In genomic region chr19:49443366-49444099, GRCh38 we compare ENCODE assay signal across 8 cellular contexts. TPM values are rescaled to one million over a fixed set of nuclear protein-coding genes. Genes with fewer than 3 reads are reported as not detected.
DNase-seq lines count a peak whose midpoint lies in the region; ATAC-seq and TF ChIP-seq lines count a peak whose summit lies in the region.

No MANE protein-coding gene starts in this region.

- no peaks in the 10 kb centered on the region for H3K9me3 Mint-ChIP-seq in CD8-positive, alpha-beta T cell
- no peaks in the 10 kb centered on the region for H3K9me3 Mint-ChIP-seq in activated CD4-positive, alpha-beta memory T cell treated with anti-CD3 and anti-CD28 coated beads for 36 hours

- POLR2A ChIA-PET in CD8-positive, alpha-beta T cell (lab: Charles Lee) = interaction anchor here (0.6 to 1.5 kb wide), 5 partner anchors 8 to 107 kb away, joined by 3 to 5 read pairs (median 3); partner anchors contain the start of gene PIH1D1
- POLR2A ChIA-PET in activated CD4-positive, alpha-beta memory T cell treated with anti-CD3 and anti-CD28 coated beads for 36 hours (lab: Charles Lee) = interaction anchor here (0.9 kb wide), 1 partner anchor 27 kb away, joined by 3 read pairs; no protein-coding TSS in a partner anchor

- H3K27ac ChIP-seq in CD8-positive, alpha-beta T cell (ENCODE audit: low read depth, low read length) = peak overlapping the region; percentile 48
- H3K27ac ChIP-seq in HL-60 (replicated peaks) = no peak overlapping the region
- H3K27ac ChIP-seq in lower lobe of right lung = peak overlapping the region; percentile 72

- H3K9me3 ChIP-seq in CD8-positive, alpha-beta T cell (ENCODE audit: low read length) = no peaks in the 10 kb centered on the region
- no peaks in the 10 kb centered on the region for H3K9me3 ChIP-seq in lower lobe of right lung

- peaks cover 36% of the 10 kb centered on the region for H3K27me3 Mint-ChIP-seq in CD8-positive, alpha-beta T cell (ENCODE audit: low read depth)
- H3K27me3 Mint-ChIP-seq in activated CD4-positive, alpha-beta memory T cell treated with anti-CD3 and anti-CD28 coated beads for 36 hours = peaks cover 36% of the 10 kb centered on the region

- TF ChIP-seq CTCF in CD8-positive, alpha-beta T cell (IDR thresholded peaks at IDR 0.05) = peak; percentile 74
- TF ChIP-seq CTCF in HL-60 (IDR thresholded peaks at IDR 0.05; ENCODE audit: insufficient read depth, low read length) (peak; percentile 82), lower lobe of right lung (IDR thresholded peaks at IDR 0.05) (peak; percentile 89)

- peak; percentile 88 for ATAC-seq in CD8-positive, alpha-beta T cell
- peak; percentile 79 for ATAC-seq in GM19467 (IDR thresholded peaks at IDR 0.05; ENCODE audit: unreplicated experiment)
- peak; percentile 95 for ATAC-seq in lower lobe of right lung

- DNase-seq in CD8-positive, alpha-beta T cell = peak; percentile 86 to 97 (median 94)
- DNase-seq in HL-60 (ENCODE audit: low read depth in 1 of 2, low spot score in 1 of 2) = peak; percentile 82 to 92
- DNase-seq in NCI-H82 (lab: John Stamatoyannopoulos, UW) = peak; percentile 98
- DNase-seq in activated CD4-positive, alpha-beta memory T cell treated with anti-CD3 and anti-CD28 coated beads for 36 hours = peak; percentile 96
- peak; percentile 96 for DNase-seq in ecto neural progenitor cell (ENCODE audit: low spot score)
- peak; percentile 97 for DNase-seq in lower lobe of right lung
- peak; percentile 91 to 92 for DNase-seq in stimulated activated CD4-positive, alpha-beta T cell treated with anti-CD3 and anti-CD28 coated beads, Interleukin-4, amount 100 ng/mL, for 48 hours (ENCODE audit: low read depth in 2 of 2)

- peaks cover 37% of the 10 kb centered on the region for H3K27me3 ChIP-seq in CD8-positive, alpha-beta T cell (ENCODE audit: insufficient read depth, low read length)
- H3K27me3 ChIP-seq in HL-60 (ENCODE audit: insufficient read depth, poor library complexity, severe bottlenecking) = peaks cover 37% of the 10 kb centered on the region
- peaks cover 35% of the 10 kb centered on the region for H3K27me3 ChIP-seq in lower lobe of right lung (ENCODE audit: low read depth)

- peaks cover 37% of the 10 kb centered on the region for H3K4me1 Mint-ChIP-seq in CD8-positive, alpha-beta T cell (ENCODE audit: low read depth)
- peaks cover 33% of the 10 kb centered on the region for H3K4me1 Mint-ChIP-seq in activated CD4-positive, alpha-beta memory T cell treated with anti-CD3 and anti-CD28 coated beads for 36 hours (ENCODE audit: low read depth)

- H3K27ac Mint-ChIP-seq in CD8-positive, alpha-beta T cell = peak overlapping the region; percentile 71
- H3K27ac Mint-ChIP-seq in activated CD4-positive, alpha-beta memory T cell treated with anti-CD3 and anti-CD28 coated beads for 36 hours = peak overlapping the region; percentile 82

- H3K4me3 Mint-ChIP-seq in CD8-positive, alpha-beta T cell = peak overlapping the region; percentile 79
- H3K4me3 Mint-ChIP-seq in activated CD4-positive, alpha-beta memory T cell treated with anti-CD3 and anti-CD28 coated beads for 36 hours = peak overlapping the region; percentile 74

- peak overlapping the region; percentile 76 for H3K4me3 ChIP-seq in CD8-positive, alpha-beta T cell (ENCODE audit: low read depth, low read length)
- H3K4me3 ChIP-seq in HL-60 (replicated peaks; ENCODE audit: insufficient read depth, low read length) (peak overlapping the region; percentile 69), lower lobe of right lung (peak overlapping the region; percentile 86)

- H3K36me3 Mint-ChIP-seq in CD8-positive, alpha-beta T cell = peaks cover 19% of the 10 kb centered on the region
- peaks cover 17% of the 10 kb centered on the region for H3K36me3 Mint-ChIP-seq in activated CD4-positive, alpha-beta memory T cell treated with anti-CD3 and anti-CD28 coated beads for 36 hours

- CTCF ChIA-PET in CD8-positive, alpha-beta T cell (lab: Charles Lee) = interaction anchor here (0.6 to 8.8 kb wide), 20 partner anchors 8 to 203 kb away, joined by 3 to 89 read pairs (median 4); partner anchors contain the start of genes GFY and PIH1D1
- CTCF ChIA-PET in activated CD4-positive, alpha-beta memory T cell treated with anti-CD3 and anti-CD28 coated beads for 36 hours (lab: Charles Lee) = interaction anchor here (1.0 to 4.0 kb wide), 9 partner anchors 8 to 260 kb away, joined by 3 to 48 read pairs (median 4); partner anchors contain the start of gene PIH1D1

- intact Hi-C loops in CD8-positive, alpha-beta T cell (cut with DNase I, micrococcal nuclease) = loop anchor here (1.0 to 2.0 kb wide), 11 partner anchors 8 to 233 kb away; partner anchors contain the start of genes CD37 (in 2 of the 2), FLT3LG (in 1 of the 2), PIH1D1 (in 1 of the 2) and PRMT1 (in 1 of the 2)
- intact Hi-C loops in activated CD4-positive, alpha-beta memory T cell treated with anti-CD3 and anti-CD28 coated beads for 36 hours (cut with micrococcal nuclease) = loop anchor here (1.0 to 2.0 kb wide), 5 partner anchors 10 to 217 kb away; partner anchors contain the start of gene ALDH16A1
- intact Hi-C loops in lower lobe of right lung (cut with DNase I) = loop anchor here (10.0 kb wide), 1 partner anchor 49 kb away; no protein-coding TSS in a partner anchor

- H3K4me1 ChIP-seq in CD8-positive, alpha-beta T cell (ENCODE audit: insufficient read depth, low read length) = peaks cover 25% of the 10 kb centered on the region
- H3K4me1 ChIP-seq in lower lobe of right lung = peaks cover 7% of the 10 kb centered on the region

- H3K36me3 ChIP-seq in CD8-positive, alpha-beta T cell (ENCODE audit: insufficient read depth, low read length) = peaks cover 12% of the 10 kb centered on the region
- H3K36me3 ChIP-seq in lower lobe of right lung = peaks cover 18% of the 10 kb centered on the region

RNA-seq across cellular contexts. Expression of gene SLC17A7, which starts 2.2 kb away (rescaled TPM):
- under 1 TPM in 1 of 2 experiments, not detected in 1; 0.11 TPM for total RNA-seq in CD8-positive, alpha-beta T cell
- under 1 TPM in 1 of 2 experiments, not detected in 1; 0.17 TPM for total RNA-seq in activated CD4-positive, alpha-beta memory T cell treated with anti-CD3 and anti-CD28 coated beads for 36 hours
- 0.56 TPM for total RNA-seq in lower lobe of right lung

RNA-seq across cellular contexts. Expression of gene PIH1D1, which starts 8.1 kb away (rescaled TPM):
- 100 to 1,000 TPM; 113 to 119 TPM for total RNA-seq in CD8-positive, alpha-beta T cell
- total RNA-seq in activated CD4-positive, alpha-beta memory T cell treated with anti-CD3 and anti-CD28 coated beads for 36 hours = 100 to 1,000 TPM; 117 to 129 TPM
- 63.2 TPM for total RNA-seq in lower lobe of right lung

RNA-seq across cellular contexts. Expression of gene ALDH16A1, which starts 9.5 kb away (rescaled TPM):
- total RNA-seq in CD8-positive, alpha-beta T cell = 10 to 100 TPM; 26.1 to 30.7 TPM
- 10 to 100 TPM; 43.7 to 44.2 TPM for total RNA-seq in activated CD4-positive, alpha-beta memory T cell treated with anti-CD3 and anti-CD28 coated beads for 36 hours
- total RNA-seq in lower lobe of right lung = 33.7 TPM

RNA-seq across cellular contexts. Expression of gene GFY, which starts 18.3 kb away (rescaled TPM):
- total RNA-seq in CD8-positive, alpha-beta T cell = not detected
- not detected for total RNA-seq in activated CD4-positive, alpha-beta memory T cell treated with anti-CD3 and anti-CD28 coated beads for 36 hours
- not detected for total RNA-seq in lower lobe of right lung

RNA-seq across cellular contexts. Expression of gene PTH2, which starts 20.3 kb away (rescaled TPM):
- total RNA-seq in CD8-positive, alpha-beta T cell = not detected
- total RNA-seq in activated CD4-positive, alpha-beta memory T cell treated with anti-CD3 and anti-CD28 coated beads for 36 hours = not detected
- total RNA-seq in lower lobe of right lung = not detected
